ENCODE assay signal across 20 cellular contexts in the genomic region with DNA sequence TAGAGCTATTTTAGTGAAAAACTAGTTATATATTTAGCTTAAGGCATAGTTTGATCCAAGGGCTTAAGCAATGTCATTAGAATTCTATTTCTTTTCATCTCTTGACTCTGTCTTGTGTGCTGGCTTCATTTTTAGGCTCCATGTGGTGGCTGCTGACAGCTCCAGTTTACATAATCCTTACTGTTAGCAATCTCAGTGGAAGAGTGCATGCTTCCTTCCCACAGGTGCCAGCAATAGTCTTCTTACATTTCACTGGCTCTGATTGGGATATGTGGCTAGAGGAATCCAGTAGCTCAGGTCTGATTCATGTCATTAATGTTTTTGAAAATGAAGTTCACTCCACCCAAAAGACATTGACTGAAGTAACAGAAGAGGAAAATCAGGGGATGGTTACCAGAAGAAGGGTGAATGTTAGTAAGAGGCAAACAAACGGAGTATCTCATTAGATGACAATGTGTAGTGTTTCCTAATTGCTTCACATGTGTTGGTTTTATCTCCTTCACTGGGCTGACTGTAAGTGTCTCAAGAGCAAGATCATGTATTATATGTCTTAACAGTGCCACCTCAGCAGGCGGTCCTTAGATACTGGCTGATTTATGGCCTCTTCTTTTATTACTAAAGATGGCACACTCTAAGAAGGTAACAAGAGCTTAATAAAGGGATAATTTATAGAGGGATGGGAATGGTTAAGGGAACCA.
"Had no signal": no experiment of that assay in that cellular context is flagged by ENCODE, and none has a peak within 500 bp of the region (broad histone marks: within the 10 kb centered on the region; RNA-seq: fewer than 3 reads in every experiment).

No MANE protein-coding gene starts in this region.

- H3K4me3 ChIP-seq: ascending aorta, prostate gland, sigmoid colon had no signal

- H3K27me3 Mint-ChIP-seq: activated CD4-positive, alpha-beta memory T cell treated with anti-CD3 and anti-CD28 coated beads for 36 hours; activated CD4-positive, alpha-beta T cell treated with anti-CD3 and anti-CD28 coated beads for 36 hours; activated CD8-positive, alpha-beta memory T cell treated with anti-CD3 and anti-CD28 coated beads, Interleukin-2, amount 10 ng/mL, durations not matched to agents 7 days and 5 days; activated naive CD8-positive, alpha-beta T cell treated with anti-CD3 and anti-CD28 coated beads, Interleukin-2, amount 50 U/mL, for 24 hours had no signal

- H3K27ac Mint-ChIP-seq: activated CD4-positive, alpha-beta memory T cell treated with anti-CD3 and anti-CD28 coated beads for 36 hours; activated CD4-positive, alpha-beta T cell treated with anti-CD3 and anti-CD28 coated beads for 36 hours; activated CD8-positive, alpha-beta memory T cell treated with anti-CD3 and anti-CD28 coated beads, Interleukin-2, amount 10 ng/mL, durations not matched to agents 7 days and 5 days; activated naive CD4-positive, alpha-beta T cell treated with anti-CD3 and anti-CD28 coated beads for 36 hours; activated naive CD8-positive, alpha-beta T cell treated with anti-CD3 and anti-CD28 coated beads, Interleukin-2, amount 50 U/mL, for 24 hours; activated T-helper 2 cell treated with anti-CD3 and anti-CD28 coated beads, Interferon-gamma antibody, Interleukin-2, Interleukin-4, amounts not matched to agents 10 μg/mL and 5 μg/mL and 100 μg/mL, durations not matched to agents 14 hours and 24 hours and 36 hours; T-helper 1 cell treated with Interleukin-12 subunit alpha and Interleukin-12 subunit beta and Interleukin-4 antibody, amounts not matched to agents 30 μg/mL and 1 μg/mL, for 36 hours had no signal

- H3K27me3 ChIP-seq: ascending aorta, sigmoid colon had no signal

- H3K4me3 Mint-ChIP-seq: activated CD4-positive, alpha-beta memory T cell treated with anti-CD3 and anti-CD28 coated beads for 36 hours; activated CD4-positive, alpha-beta T cell treated with anti-CD3 and anti-CD28 coated beads for 36 hours; activated CD8-positive, alpha-beta memory T cell treated with anti-CD3 and anti-CD28 coated beads, Interleukin-2, amount 10 ng/mL, durations not matched to agents 7 days and 5 days; activated naive CD4-positive, alpha-beta T cell treated with anti-CD3 and anti-CD28 coated beads for 36 hours; activated naive CD8-positive, alpha-beta T cell treated with anti-CD3 and anti-CD28 coated beads, Interleukin-2, amount 50 U/mL, for 24 hours; neural crest cell; T-helper 1 cell treated with Interleukin-12 subunit alpha and Interleukin-12 subunit beta and Interleukin-4 antibody, amounts not matched to agents 30 μg/mL and 1 μg/mL, for 36 hours had no signal

- ATAC-seq: activated CD4-positive, alpha-beta T cell treated with anti-CD3 and anti-CD28 coated beads for 36 hours; activated CD8-positive, alpha-beta memory T cell treated with anti-CD3 and anti-CD28 coated beads, Interleukin-2, amount 10 ng/mL, durations not matched to agents 7 days and 5 days; activated naive CD8-positive, alpha-beta T cell treated with anti-CD3 and anti-CD28 coated beads, Interleukin-2, amount 50 U/mL, for 24 hours; esophagus mucosa had no signal

- H3K27ac ChIP-seq: ascending aorta, prostate gland, sigmoid colon, WERI-Rb-1 had no signal

- FAIRE-seq: colon, endometrium, kidney had no signal

- DNase-seq: activated CD4-positive, alpha-beta memory T cell treated with anti-CD3 and anti-CD28 coated beads for 36 hours; activated CD4-positive, alpha-beta T cell treated with anti-CD3 and anti-CD28 coated beads for 36 hours; activated CD8-positive, alpha-beta memory T cell treated with anti-CD3 and anti-CD28 coated beads, Interleukin-2, amount 10 ng/mL, durations not matched to agents 7 days and 5 days; activated naive CD4-positive, alpha-beta T cell treated with anti-CD3 and anti-CD28 coated beads for 36 hours; activated naive CD8-positive, alpha-beta T cell treated with anti-CD3 and anti-CD28 coated beads, Interleukin-2, amount 50 U/mL, for 24 hours; activated T-cell treated with anti-CD3 and anti-CD28 coated beads, Interleukin-2, amount 50 U/mL, for 1 hour; hippocampal formation; kidney; sigmoid colon; stimulated activated CD4-positive, alpha-beta T cell treated with anti-CD3 and anti-CD28 coated beads, Interleukin-12 subunit alpha, Interleukin-12 subunit beta, amount 100 ng/mL, for 4 hours; stimulated activated CD4-positive, alpha-beta T cell treated with anti-CD3 and anti-CD28 coated beads, Interleukin-2, amount 100 ng/mL, for 24 hours; WERI-Rb-1 had no signal

- H3K9me3 ChIP-seq: ascending aorta, prostate gland, sigmoid colon had no signal

- H3K36me3 Mint-ChIP-seq: activated CD4-positive, alpha-beta memory T cell treated with anti-CD3 and anti-CD28 coated beads for 36 hours had no signal

- H3K4me1 ChIP-seq: prostate gland had no signal

- H3K9me3 Mint-ChIP-seq: activated CD4-positive, alpha-beta memory T cell treated with anti-CD3 and anti-CD28 coated beads for 36 hours; activated naive CD4-positive, alpha-beta T cell treated with anti-CD3 and anti-CD28 coated beads for 36 hours; activated T-helper 2 cell treated with anti-CD3 and anti-CD28 coated beads, Interferon-gamma antibody, Interleukin-2, Interleukin-4, amounts not matched to agents 10 μg/mL and 5 μg/mL and 100 μg/mL, durations not matched to agents 14 hours and 24 hours and 36 hours had no signal

- H3K36me3 ChIP-seq: ascending aorta, prostate gland, sigmoid colon, WERI-Rb-1 had no signal
